Comparison of ENCODE assay signal across 1 cellular context in the genomic region with DNA sequence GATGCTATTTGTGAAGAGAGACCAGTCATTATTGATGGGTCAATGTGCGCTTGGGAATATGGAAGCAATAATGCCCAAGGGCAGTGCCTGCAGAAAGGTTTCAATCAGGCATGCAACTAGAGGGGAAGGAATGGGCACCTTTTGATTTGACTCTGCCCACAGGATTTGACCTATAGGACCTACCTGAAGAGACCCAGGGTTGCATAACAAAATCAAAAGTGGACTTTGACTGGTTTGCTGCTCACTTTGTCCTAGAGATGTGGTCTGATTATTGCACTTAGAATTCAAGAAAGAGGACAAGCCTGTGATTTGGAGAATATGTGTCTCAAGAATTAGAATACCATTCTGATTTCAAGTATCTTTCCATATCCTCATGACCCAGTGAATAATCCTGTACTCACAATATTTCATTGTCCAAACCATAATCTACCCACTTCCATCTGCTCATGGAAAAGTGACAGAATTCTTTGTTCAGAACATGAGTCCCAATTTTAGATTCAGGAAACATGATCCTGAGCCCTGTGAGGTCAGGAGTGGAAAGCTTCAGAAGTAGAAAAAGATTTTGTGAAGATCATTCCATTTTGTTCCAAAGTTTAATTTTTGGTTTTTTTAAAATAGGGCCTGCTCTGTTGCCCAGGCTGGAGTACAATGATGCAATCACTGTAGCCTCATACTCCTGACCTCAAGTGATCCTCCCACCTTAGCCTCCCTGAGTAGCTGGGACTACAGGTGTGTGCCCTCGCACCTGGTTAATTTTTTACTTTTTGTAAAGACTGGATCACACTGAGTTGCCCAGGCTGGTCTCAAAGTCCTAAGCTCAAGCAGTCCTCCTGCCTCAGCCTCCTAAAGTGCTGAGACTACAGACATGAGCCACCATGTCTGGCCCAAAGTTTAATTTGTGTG.
A peak's percentile ranks its signal among the peaks of the same experiment; 100 is the strongest.
TF ChIP-seq lines count a peak whose summit lies in the region.

No MANE protein-coding gene starts in this region.

TF ChIP-seq in HepG2, 621 proteins besides CTCF, POLR2A, EP300 and RAD21 (continued from another document and continues in another):
- no peak for TF ChIP-seq SRSF4 (IDR thresholded peaks at IDR 0.05; ENCODE audit: low read depth, low read length, poor library complexity, severe bottlenecking)
- TF ChIP-seq ZNF136 (CRISPR knock-in tag; IDR thresholded peaks at IDR 0.05; ENCODE audit: low read depth) = no peak
- TF ChIP-seq ZNF232 (CRISPR knock-in tag; IDR thresholded peaks at IDR 0.05; ENCODE audit: borderline replicate concordance) = no peak
- TF ChIP-seq ZNF281 (CRISPR knock-in tag; IDR thresholded peaks at IDR 0.05; ENCODE audit: borderline replicate concordance) = no peak
- TF ChIP-seq ZNF746 (CRISPR knock-in tag; IDR thresholded peaks at IDR 0.05) = no peak
- TF ChIP-seq TFDP1 (CRISPR knock-in tag; IDR thresholded peaks at IDR 0.05; ENCODE audit: borderline replicate concordance) = no peak
- no peak for TF ChIP-seq HNRNPLL (IDR thresholded peaks at IDR 0.05; ENCODE audit: low read depth, low read length, poor library complexity, severe bottlenecking)
- no peak for TF ChIP-seq ELF3 (CRISPR knock-in tag; IDR thresholded peaks at IDR 0.05)
- TF ChIP-seq DPF2 (CRISPR knock-in tag; IDR thresholded peaks at IDR 0.05; ENCODE audit: borderline replicate concordance, low read depth) = no peak
- no peak for TF ChIP-seq ASH2L (IDR thresholded peaks at IDR 0.05; ENCODE audit: insufficient read length, low read depth, low read length)
- TF ChIP-seq PLRG1 (conservative IDR thresholded peaks at IDR 0.05) = no peak
- no peak for TF ChIP-seq TBL1XR1 (IDR thresholded peaks at IDR 0.05; ENCODE audit: borderline replicate concordance, low read length, partially characterized antibody)
- TF ChIP-seq MAZ (IDR thresholded peaks at IDR 0.05; ENCODE audit: borderline replicate concordance, low read depth, low read length) = no peak
- TF ChIP-seq MAZ (CRISPR knock-in tag; IDR thresholded peaks at IDR 0.05; ENCODE audit: low read depth) = no peak
- TF ChIP-seq, protein P1, sequence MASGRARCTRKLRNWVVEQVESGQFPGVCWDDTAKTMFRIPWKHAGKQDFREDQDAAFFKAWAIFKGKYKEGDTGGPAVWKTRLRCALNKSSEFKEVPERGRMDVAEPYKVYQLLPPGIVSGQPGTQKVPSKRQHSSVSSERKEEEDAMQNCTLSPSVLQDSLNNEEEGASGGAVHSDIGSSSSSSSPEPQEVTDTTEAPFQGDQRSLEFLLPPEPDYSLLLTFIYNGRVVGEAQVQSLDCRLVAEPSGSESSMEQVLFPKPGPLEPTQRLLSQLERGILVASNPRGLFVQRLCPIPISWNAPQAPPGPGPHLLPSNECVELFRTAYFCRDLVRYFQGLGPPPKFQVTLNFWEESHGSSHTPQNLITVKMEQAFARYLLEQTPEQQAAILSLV (CRISPR knock-in tag; IDR thresholded peaks at IDR 0.05; ENCODE audit: borderline replicate concordance) = no peak
- TF ChIP-seq ARNTL (CRISPR knock-in tag; IDR thresholded peaks at IDR 0.05) = no peak
- no peak for TF ChIP-seq NFIC (IDR thresholded peaks at IDR 0.05; ENCODE audit: low read length)
- no peak for TF ChIP-seq DBP (CRISPR knock-in tag; IDR thresholded peaks at IDR 0.05; ENCODE audit: not compliant biosample characterization)
- no peak for TF ChIP-seq ZNF619 (CRISPR knock-in tag; IDR thresholded peaks at IDR 0.05)
- no peak for TF ChIP-seq NFYC (CRISPR knock-in tag; IDR thresholded peaks at IDR 0.05)
- no peak for TF ChIP-seq HINFP (CRISPR knock-in tag; IDR thresholded peaks at IDR 0.05; ENCODE audit: low read depth)
- TF ChIP-seq RXRB (CRISPR knock-in tag; IDR thresholded peaks at IDR 0.05; ENCODE audit: borderline replicate concordance) = peak; percentile 61
- TF ChIP-seq ARID4A (CRISPR knock-in tag; IDR thresholded peaks at IDR 0.05; ENCODE audit: borderline replicate concordance) = 0 out of 2 replicates have a peak, but pooled peaks have one; percentile 26
- no peak for TF ChIP-seq ZNF225 (CRISPR knock-in tag; IDR thresholded peaks at IDR 0.05)
- TF ChIP-seq ZNF24 (IDR thresholded peaks at IDR 0.05) = no peak
- no peak for TF ChIP-seq RFXANK (CRISPR knock-in tag; IDR thresholded peaks at IDR 0.05)
- TF ChIP-seq HIVEP1 (CRISPR knock-in tag; IDR thresholded peaks at IDR 0.05) = no peak
- TF ChIP-seq YEATS4 (CRISPR knock-in tag; IDR thresholded peaks at IDR 0.05; ENCODE audit: borderline replicate concordance) = 0 out of 2 replicates have a peak, but pooled peaks have one; percentile 31
- TF ChIP-seq PHB2 (IDR thresholded peaks at IDR 0.05; ENCODE audit: partially characterized antibody) = no peak
- TF ChIP-seq ZNF282 (IDR thresholded peaks at IDR 0.05; ENCODE audit: partially characterized antibody) = no peak
- TF ChIP-seq, protein P2, sequence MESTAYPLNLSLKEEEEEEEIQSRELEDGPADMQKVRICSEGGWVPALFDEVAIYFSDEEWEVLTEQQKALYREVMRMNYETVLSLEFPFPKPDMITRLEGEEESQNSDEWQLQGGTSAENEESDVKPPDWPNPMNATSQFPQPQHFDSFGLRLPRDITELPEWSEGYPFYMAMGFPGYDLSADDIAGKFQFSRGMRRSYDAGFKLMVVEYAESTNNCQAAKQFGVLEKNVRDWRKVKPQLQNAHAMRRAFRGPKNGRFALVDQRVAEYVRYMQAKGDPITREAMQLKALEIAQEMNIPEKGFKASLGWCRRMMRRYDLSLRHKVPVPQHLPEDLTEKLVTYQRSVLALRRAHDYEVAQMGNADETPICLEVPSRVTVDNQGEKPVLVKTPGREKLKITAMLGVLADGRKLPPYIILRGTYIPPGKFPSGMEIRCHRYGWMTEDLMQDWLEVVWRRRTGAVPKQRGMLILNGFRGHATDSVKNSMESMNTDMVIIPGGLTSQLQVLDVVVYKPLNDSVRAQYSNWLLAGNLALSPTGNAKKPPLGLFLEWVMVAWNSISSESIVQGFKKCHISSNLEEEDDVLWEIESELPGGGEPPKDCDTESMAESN (CRISPR knock-in tag; conservative IDR thresholded peaks at IDR 0.05) = no peak
- TF ChIP-seq ZBTB21 (CRISPR knock-in tag; IDR thresholded peaks at IDR 0.05) = no peak
- TF ChIP-seq ZFP90 (CRISPR knock-in tag; IDR thresholded peaks at IDR 0.05; ENCODE audit: borderline replicate concordance) = no peak
- no peak for TF ChIP-seq ETV6 (CRISPR knock-in tag; conservative IDR thresholded peaks at IDR 0.05)
- TF ChIP-seq ZFP36L1 (CRISPR knock-in tag; IDR thresholded peaks at IDR 0.05) = no peak
- no peak for TF ChIP-seq ARNT (IDR thresholded peaks at IDR 0.05)
- TF ChIP-seq SAFB2 (CRISPR knock-in tag; IDR thresholded peaks at IDR 0.05; ENCODE audit: borderline replicate concordance, low read depth) = no peak
- TF ChIP-seq FOXK2 (IDR thresholded peaks at IDR 0.05) = no peak
- TF ChIP-seq ZNF160 (CRISPR knock-in tag; IDR thresholded peaks at IDR 0.05) = no peak
- TF ChIP-seq BCL6 (CRISPR knock-in tag; IDR thresholded peaks at IDR 0.05) = peak; percentile 49; the same call in 1 of the 2 replicates
- TF ChIP-seq KDM5A (IDR thresholded peaks at IDR 0.05; ENCODE audit: borderline replicate concordance, low read length) = no peak
- no peak for TF ChIP-seq ISX (CRISPR knock-in tag; conservative IDR thresholded peaks at IDR 0.05)
- TF ChIP-seq GFI1 (CRISPR knock-in tag; IDR thresholded peaks at IDR 0.05; ENCODE audit: borderline replicate concordance) = 0 out of 2 replicates have a peak, but pooled peaks have one; percentile 24
- no peak for TF ChIP-seq MTERF4 (CRISPR knock-in tag; IDR thresholded peaks at IDR 0.05)
- TF ChIP-seq HHEX (CRISPR knock-in tag; IDR thresholded peaks at IDR 0.05) = no peak
- no peak for TF ChIP-seq PHF5A (CRISPR knock-in tag; IDR thresholded peaks at IDR 0.05; ENCODE audit: low read depth, unreplicated experiment)
- TF ChIP-seq ZNF317 (CRISPR knock-in tag; IDR thresholded peaks at IDR 0.05) = peak; percentile 28; the same call in 1 of the 2 replicates
- no peak for TF ChIP-seq RCOR2 (CRISPR knock-in tag; IDR thresholded peaks at IDR 0.05)
- no peak for TF ChIP-seq YEATS2 (CRISPR knock-in tag; IDR thresholded peaks at IDR 0.05; ENCODE audit: borderline replicate concordance)
- no peak for TF ChIP-seq HDAC2 (CRISPR knock-in tag; IDR thresholded peaks at IDR 0.05)
